Comparison of ENCODE assay signal across 17 cellular contexts in the genomic region with DNA sequence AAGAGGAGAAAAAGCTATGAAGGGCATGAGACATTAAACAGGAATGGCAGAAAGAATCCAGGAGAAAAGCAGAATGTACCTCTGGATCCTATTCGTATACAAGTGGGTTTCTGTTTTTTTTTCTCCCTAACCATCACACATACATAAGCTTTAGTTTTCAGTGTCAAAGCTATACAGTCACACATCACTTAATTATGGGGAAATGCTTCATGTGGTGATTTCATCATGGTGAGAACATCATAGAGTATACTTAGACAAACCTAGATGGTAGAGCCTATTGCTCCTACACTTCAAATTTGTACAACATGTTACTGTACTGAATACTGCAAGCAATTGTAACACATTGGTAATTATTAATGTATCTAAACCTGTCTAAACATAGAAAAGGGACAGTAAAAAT.
DNase-seq lines count a peak whose midpoint lies in the region; ATAC-seq and TF ChIP-seq lines count a peak whose summit lies in the region.
"Had no signal": no experiment of that assay in that cellular context is flagged by ENCODE, and none has a peak within 500 bp of the region (broad histone marks: within the 10 kb centered on the region; RNA-seq: fewer than 3 reads in every experiment).

No MANE protein-coding gene starts in this region.

- H3K4me3 ChIP-seq in HEK293 (ENCODE audit: low read depth, low read length) (no peak overlapping the region), ascending aorta (peak overlapping the region in 1 of 2 donors; percentile 53), smooth muscle cell (no peak overlapping the region)
- H3K4me3 ChIP-seq: Peyer's patch had no signal

- peaks cover 35% of the 10 kb centered on the region for H3K36me3 Mint-ChIP-seq in activated T-helper 2 cell treated with anti-CD3 and anti-CD28 coated beads, Interferon-gamma antibody, Interleukin-2, Interleukin-4, amounts not matched to agents 10 μg/mL and 5 μg/mL and 100 μg/mL, durations not matched to agents 14 hours and 24 hours and 36 hours (ENCODE audit: low read depth)
- H3K36me3 Mint-ChIP-seq: activated CD8-positive, alpha-beta memory T cell treated with anti-CD3 and anti-CD28 coated beads, Interleukin-2, amount 10 ng/mL, durations not matched to agents 7 days and 5 days had no signal

- POLR2A ChIA-PET in HEK293 (lab: Yijun Ruan, JAX), result interaction anchor here (0.8 to 0.9 kb wide), 2 partner anchors 9 to 10 kb away, joined by 3 to 6 read pairs; no protein-coding TSS in a partner anchor

- H3K4me1 ChIP-seq in HEK293 (ENCODE audit: control insufficient read depth, insufficient read depth, low read length), result no peaks in the 10 kb centered on the region
- H3K4me1 ChIP-seq in ascending aorta, result peaks cover 18 to 77% of the 10 kb centered on the region in 2 donors
- H3K4me1 ChIP-seq in foreskin keratinocyte, result peaks cover 36% of the 10 kb centered on the region
- H3K4me1 ChIP-seq in smooth muscle cell (ENCODE audit: low read depth), result peaks cover 15% of the 10 kb centered on the region

- no peaks in the 10 kb centered on the region for H3K27me3 ChIP-seq in ascending aorta
- H3K27me3 ChIP-seq in foreskin keratinocyte, result no peaks in the 10 kb centered on the region
- H3K27me3 ChIP-seq in smooth muscle cell (ENCODE audit: low read depth), result no peaks in the 10 kb centered on the region
- H3K27me3 ChIP-seq: Peyer's patch had no signal

- no peak overlapping the region for H2AFZ ChIP-seq in smooth muscle cell (ENCODE audit: low read depth)

- H3K36me3 ChIP-seq in HEK293 (ENCODE audit: control insufficient read depth in 2 of 2, insufficient read depth in 1 of 2, low read length in 2 of 2) (peaks cover 3 to 35% of the 10 kb centered on the region in 2 experiments; a peak in 2 of 3 replicates), ascending aorta (peaks cover 27 to 41% of the 10 kb centered on the region in 2 donors), smooth muscle cell (ENCODE audit: low read depth) (no peaks in the 10 kb centered on the region)

- CTCF ChIA-PET in HEK293 (lab: Yijun Ruan, JAX), result interaction anchor here (1.3 kb wide), 1 partner anchor 114 kb away, joined by 5 read pairs; no protein-coding TSS in a partner anchor

- peaks cover 82% of the 10 kb centered on the region for H3K79me2 ChIP-seq in smooth muscle cell (ENCODE audit: low read depth)

- WGBS in smooth muscle cell (ENCODE audit: low lambda C conversion rate), result 34% methylated on average over 1 of the region's 1 CpG

- intact Hi-C loops in ascending aorta (cut with DNase I), result no loop called here
- intact Hi-C loops in activated T-helper 2 cell treated with anti-CD3 and anti-CD28 coated beads, Interferon-gamma antibody, Interleukin-2, Interleukin-4, amounts not matched to agents 10 μg/mL and 5 μg/mL and 100 μg/mL, durations not matched to agents 14 hours and 24 hours and 36 hours (cut with micrococcal nuclease), result no loop called here

- DNase-seq in ascending aorta (ENCODE audit: low spot score in 2 of 2) (no peak), foreskin keratinocyte (peak in 1 of 2 donors; percentile 57), smooth muscle cell (lab: John Stamatoyannopoulos, UW; ENCODE audit: unreplicated experiment) (no peak), LoVo (ENCODE audit: low spot score) (no peak), UCSD-AML1 (lab: John Stamatoyannopoulos, UW; ENCODE audit: unreplicated experiment) (no peak), NCI-H1930 (lab: John Stamatoyannopoulos, UW) (no peak)
- DNase-seq in activated T-helper 2 cell treated with anti-CD3 and anti-CD28 coated beads, Interferon-gamma antibody, Interleukin-2, Interleukin-4, amounts not matched to agents 10 μg/mL and 5 μg/mL and 100 μg/mL, durations not matched to agents 14 hours and 24 hours and 36 hours (ENCODE audit: low spot score), result no peak
- DNase-seq: activated CD8-positive, alpha-beta memory T cell treated with anti-CD3 and anti-CD28 coated beads, Interleukin-2, amount 10 ng/mL, durations not matched to agents 7 days and 5 days; AML-193; NCI-H2107; NCI-H526 treated with DMSO at 0.1 percent for 48 hours; Peyer's patch; posterior cingulate gyrus; stimulated activated CD4-positive, alpha-beta T cell treated with anti-CD3 and anti-CD28 coated beads, Interleukin-1b, Interleukin-23, amount 100 ng/mL, for 48 hours had no signal

- no peak overlapping the region for H3K27ac Mint-ChIP-seq in activated T-helper 2 cell treated with anti-CD3 and anti-CD28 coated beads, Interferon-gamma antibody, Interleukin-2, Interleukin-4, amounts not matched to agents 10 μg/mL and 5 μg/mL and 100 μg/mL, durations not matched to agents 14 hours and 24 hours and 36 hours
- H3K27ac Mint-ChIP-seq: activated CD8-positive, alpha-beta memory T cell treated with anti-CD3 and anti-CD28 coated beads, Interleukin-2, amount 10 ng/mL, durations not matched to agents 7 days and 5 days; T-helper 1 cell treated with Interleukin-12 subunit alpha and Interleukin-12 subunit beta and Interleukin-4 antibody, amounts not matched to agents 30 μg/mL and 1 μg/mL, for 36 hours had no signal

- no peak overlapping the region for H3K4me3 Mint-ChIP-seq in activated T-helper 2 cell treated with anti-CD3 and anti-CD28 coated beads, Interferon-gamma antibody, Interleukin-2, Interleukin-4, amounts not matched to agents 10 μg/mL and 5 μg/mL and 100 μg/mL, durations not matched to agents 14 hours and 24 hours and 36 hours (ENCODE audit: low read depth)
- H3K4me3 Mint-ChIP-seq: activated CD8-positive, alpha-beta memory T cell treated with anti-CD3 and anti-CD28 coated beads, Interleukin-2, amount 10 ng/mL, durations not matched to agents 7 days and 5 days; T-helper 1 cell treated with Interleukin-12 subunit alpha and Interleukin-12 subunit beta and Interleukin-4 antibody, amounts not matched to agents 30 μg/mL and 1 μg/mL, for 36 hours had no signal

- H3K27me3 Mint-ChIP-seq in activated T-helper 2 cell treated with anti-CD3 and anti-CD28 coated beads, Interferon-gamma antibody, Interleukin-2, Interleukin-4, amounts not matched to agents 10 μg/mL and 5 μg/mL and 100 μg/mL, durations not matched to agents 14 hours and 24 hours and 36 hours (ENCODE audit: low read depth), result no peaks in the 10 kb centered on the region
- H3K27me3 Mint-ChIP-seq: activated CD8-positive, alpha-beta memory T cell treated with anti-CD3 and anti-CD28 coated beads, Interleukin-2, amount 10 ng/mL, durations not matched to agents 7 days and 5 days had no signal

- no peak overlapping the region for H3K27ac ChIP-seq in HEK293 (ENCODE audit: extremely low read depth, low read depth, low read length)
- peak overlapping the region; percentile 99 to 100 for H3K27ac ChIP-seq in ascending aorta
- peak overlapping the region; percentile 99 for H3K27ac ChIP-seq in foreskin keratinocyte
- peak overlapping the region; percentile 97 for H3K27ac ChIP-seq in smooth muscle cell (ENCODE audit: low read depth)

- peaks cover 63% of the 10 kb centered on the region for H3F3A ChIP-seq in smooth muscle cell (ENCODE audit: low read depth)

- TF ChIP-seq CTCF in HEK293 (tag by site-specific recombination; IDR thresholded peaks at IDR 0.05) (no peak), ascending aorta (IDR thresholded peaks at IDR 0.05) (no peak), foreskin keratinocyte (conservative IDR thresholded peaks at IDR 0.05) (no peak), smooth muscle cell (IDR thresholded peaks at IDR 0.05; ENCODE audit: borderline replicate concordance, insufficient read depth, poor library complexity, severe bottlenecking) (no peak)

- no peaks in the 10 kb centered on the region for H3K9me3 ChIP-seq in HEK293 (ENCODE audit: control insufficient read depth, insufficient read depth, low read depth, low read length)
- H3K9me3 ChIP-seq in ascending aorta, result no peaks in the 10 kb centered on the region
- H3K9me3 ChIP-seq in smooth muscle cell (replicated peaks; ENCODE audit: low read depth), result no peaks in the 10 kb centered on the region
- H3K9me3 ChIP-seq: Peyer's patch had no signal

- no peaks in the 10 kb centered on the region for H3K9me3 Mint-ChIP-seq in activated T-helper 2 cell treated with anti-CD3 and anti-CD28 coated beads, Interferon-gamma antibody, Interleukin-2, Interleukin-4, amounts not matched to agents 10 μg/mL and 5 μg/mL and 100 μg/mL, durations not matched to agents 14 hours and 24 hours and 36 hours
- H3K9me3 Mint-ChIP-seq: T-helper 1 cell treated with Interleukin-12 subunit alpha and Interleukin-12 subunit beta and Interleukin-4 antibody, amounts not matched to agents 30 μg/mL and 1 μg/mL, for 36 hours had no signal

- peak overlapping the region; percentile 81 for H3K9ac ChIP-seq in smooth muscle cell (ENCODE audit: low read depth)

- H3K4me2 ChIP-seq in smooth muscle cell, result peak overlapping the region; percentile 69

- peaks cover 10% of the 10 kb centered on the region for H3K4me1 Mint-ChIP-seq in activated T-helper 2 cell treated with anti-CD3 and anti-CD28 coated beads, Interferon-gamma antibody, Interleukin-2, Interleukin-4, amounts not matched to agents 10 μg/mL and 5 μg/mL and 100 μg/mL, durations not matched to agents 14 hours and 24 hours and 36 hours (ENCODE audit: low read depth)

- peaks cover 10% of the 10 kb centered on the region for H4K20me1 ChIP-seq in smooth muscle cell (ENCODE audit: low read depth)

- no peak for ATAC-seq in foreskin keratinocyte
- ATAC-seq: activated CD4-positive, CD25-positive, alpha-beta regulatory T cell treated with anti-CD3 and anti-CD28 coated beads, Interleukin-2, amount 50 U/mL, for 24 hours; activated CD8-positive, alpha-beta memory T cell treated with anti-CD3 and anti-CD28 coated beads, Interleukin-2, amount 10 ng/mL, durations not matched to agents 7 days and 5 days had no signal

TF ChIP-seq in HEK293, 187 proteins besides CTCF, POLR2A, EP300 and RAD21 (continues in another document):
- TF ChIP-seq SALL2 (tag by site-specific recombination; IDR thresholded peaks at IDR 0.05; ENCODE audit: borderline replicate concordance), result no peak
- TF ChIP-seq, protein P1, sequence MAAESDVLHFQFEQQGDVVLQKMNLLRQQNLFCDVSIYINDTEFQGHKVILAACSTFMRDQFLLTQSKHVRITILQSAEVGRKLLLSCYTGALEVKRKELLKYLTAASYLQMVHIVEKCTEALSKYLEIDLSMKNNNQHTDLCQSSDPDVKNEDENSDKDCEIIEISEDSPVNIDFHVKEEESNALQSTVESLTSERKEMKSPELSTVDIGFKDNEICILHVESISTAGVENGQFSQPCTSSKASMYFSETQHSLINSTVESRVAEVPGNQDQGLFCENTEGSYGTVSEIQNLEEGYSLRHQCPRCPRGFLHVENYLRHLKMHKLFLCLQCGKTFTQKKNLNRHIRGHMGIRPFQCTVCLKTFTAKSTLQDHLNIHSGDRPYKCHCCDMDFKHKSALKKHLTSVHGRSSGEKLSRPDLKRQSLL (tag by site-specific recombination; IDR thresholded peaks at IDR 0.05), result peak; percentile 46; the same call in 1 of the 2 replicates
